Comparison of ENCODE assay signal across 8 cellular contexts in the genomic region with DNA sequence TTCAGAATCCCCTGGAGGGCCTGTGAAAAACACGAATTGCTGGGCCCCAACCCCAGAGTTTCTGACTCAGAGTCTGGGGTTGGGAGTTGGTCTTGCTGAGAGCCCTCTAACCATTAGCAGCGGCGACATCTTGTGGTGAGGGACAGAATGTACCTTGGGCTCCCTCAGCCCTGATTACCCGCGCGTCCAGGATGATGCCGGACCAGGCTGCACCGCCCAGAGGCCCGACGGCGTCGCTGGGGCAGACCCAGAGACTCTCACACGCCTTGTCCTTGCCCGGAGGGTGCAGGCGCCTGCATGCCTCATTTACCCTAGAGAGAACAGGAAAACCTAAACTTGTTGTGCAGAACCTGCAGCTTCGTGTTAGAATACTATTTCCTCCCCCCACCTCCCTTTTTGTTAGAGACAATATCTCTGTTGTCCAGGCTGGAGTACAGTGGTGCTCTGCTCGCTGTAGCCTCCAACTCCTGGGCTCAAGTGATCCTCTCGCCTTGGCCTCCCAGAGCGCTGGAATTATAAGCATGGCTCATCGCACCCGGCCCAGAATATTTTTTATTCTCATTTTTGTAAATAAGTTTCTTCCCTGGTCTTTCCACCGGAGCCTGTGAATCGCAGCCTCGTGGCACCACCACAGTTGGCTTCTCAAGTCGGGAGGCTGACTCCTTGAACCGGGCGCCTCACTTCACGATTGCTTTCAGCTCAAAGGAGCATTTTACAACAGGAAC. TPM values are rescaled to one million over a fixed set of nuclear protein-coding genes. Genes with fewer than 3 reads are reported as not detected.
DNase-seq lines count a peak whose midpoint lies in the region; ATAC-seq and TF ChIP-seq lines count a peak whose summit lies in the region.

No MANE protein-coding gene starts in this region.

- no peaks in the 10 kb centered on the region for H3K9me3 ChIP-seq in left lung

- no peak overlapping the region for H3K27ac ChIP-seq in left lung

- H3K36me3 ChIP-seq in BJ (ENCODE audit: control insufficient read depth, insufficient read depth, low read length) (no peaks in the 10 kb centered on the region), left lung (no peaks in the 10 kb centered on the region)

- intact Hi-C loops in left lung (cut with DNase I): loop anchor here in 1 of 2 donors (10.0 kb wide), 2 partner anchors 141 to 189 kb away; a partner anchor contains a TSS

- DNase-seq in BJ (ENCODE audit: low read depth): peak; percentile 25
- peak; percentile 88 for DNase-seq in GM19238 (ENCODE audit: insufficient read length, low spot score)
- peak; percentile 88 to 91 for DNase-seq in NCI-H446 (lab: John Stamatoyannopoulos, UW)
- peak; percentile 80 for DNase-seq in cerebellar cortex (ENCODE audit: low spot score)
- DNase-seq in left lung: peak; percentile 84 to 87
- DNase-seq in stimulated activated CD4-positive, alpha-beta T cell treated with anti-CD3 and anti-CD28 coated beads, Interleukin-4, amount 100 ng/mL, for 1 hour: peak; percentile 73

- H3K4me1 ChIP-seq in left lung: peaks cover 0 to 22% of the 10 kb centered on the region in 2 donors

- H3K27me3 ChIP-seq in BJ (ENCODE audit: control insufficient read depth, insufficient read depth, low read length) (peaks cover 1% of the 10 kb centered on the region; the same call in 1 of the 2 replicates), left lung (peaks cover 0 to 30% of the 10 kb centered on the region in 2 donors)

- H3K4me3 ChIP-seq in BJ (ENCODE audit: low read depth, low read length) (no peak overlapping the region), left lung (no peak overlapping the region)

- CTCF ChIA-PET in BJ (lab: Yijun Ruan, JAX): interaction anchor here (0.7 to 6.9 kb wide), 37 partner anchors 10 to 1059 kb away, joined by 3 to 113 read pairs (median 5); a partner anchor contains a TSS

- TF ChIP-seq CTCF in BJ (IDR thresholded peaks at IDR 0.05; ENCODE audit: insufficient read depth, low read depth, low read length): peak; percentile 85
- peak; percentile 59 to 69 for TF ChIP-seq CTCF in left lung (IDR thresholded peaks at IDR 0.05)

- ATAC-seq in HG03342 (IDR thresholded peaks at IDR 0.05; ENCODE audit: unreplicated experiment): peak; percentile 60
- ATAC-seq in activated CD4-positive, CD25-positive, alpha-beta regulatory T cell treated with anti-CD3 and anti-CD28 coated beads, Interleukin-2, amount 50 U/mL, for 24 hours: peak; percentile 74 to 80
- ATAC-seq in left lung: peak; percentile 91

- POLR2A ChIA-PET in BJ (lab: Charles Lee): no interaction called here

RNA-seq across cellular contexts. Expression of a gene that starts 22.2 kb away (rescaled TPM):
- polyA plus RNA-seq in BJ (2011; rRNA removed): not detected in 2 replicates
- polyA minus RNA-seq in BJ (2011; rRNA and poly(A)+ RNA removed): not detected in 2 replicates
- not detected for total RNA-seq in left lung

Comparison
In these comparisons a context has a peak if more than half of its experiments do, and no peak if none do; other contexts are left out.
1. DNase-seq: peak in every context shown above with its lines; median percentile 90 in NCI-H446; 88 in GM19238; 86 in left lung; 80 in cerebellar cortex; 73 in stimulated activated CD4-positive, alpha-beta T cell treated with anti-CD3 and anti-CD28 coated beads, Interleukin-4, amount 100 ng/mL, for 1 hour; 25 in BJ.